In genomic region chr6:168432196-168432595, GRCh38 we compare ENCODE assay signal across 32 cellular contexts. TPM values are rescaled to one million over a fixed set of nuclear protein-coding genes. Genes with fewer than 3 reads are reported as not detected.
"Had no signal": no experiment of that assay in that cellular context is flagged by ENCODE, and none has a peak within 500 bp of the region (broad histone marks: within the 10 kb centered on the region; RNA-seq: fewer than 3 reads in every experiment).

No MANE protein-coding gene starts in this region.

- H3K9me3 Mint-ChIP-seq: effector memory CD8-positive, alpha-beta T cell; endodermal cell had no signal

- H3K9me3 ChIP-seq: esophagus squamous epithelium, gastrocnemius medialis, left lung, lower lobe of right lung, mucosa of descending colon had no signal

- H3K27ac ChIP-seq: coronary artery, dorsolateral prefrontal cortex, epithelial cell of prostate, esophagus squamous epithelium, gastrocnemius medialis, heart right ventricle, left lung, lower lobe of right lung had no signal

- H3K4me3 ChIP-seq: coronary artery, dorsolateral prefrontal cortex, esophagus squamous epithelium, gastrocnemius medialis, heart right ventricle, left lung, lower lobe of right lung, mucosa of descending colon had no signal

- H3K4me3 Mint-ChIP-seq: effector memory CD8-positive, alpha-beta T cell; endodermal cell; mesothelial cell of epicardium; naive B cell had no signal

- H3K36me3 ChIP-seq: esophagus squamous epithelium, gastrocnemius medialis, heart right ventricle, left lung, lower lobe of right lung had no signal

- H3K36me3 Mint-ChIP-seq: mesothelial cell of epicardium, naive B cell had no signal

- DNase-seq: dermis blood vessel endothelial cell; dorsolateral prefrontal cortex; effector CD8-positive, alpha-beta T cell; effector memory CD8-positive, alpha-beta T cell; endodermal cell; erythroblast; esophagus squamous epithelium; foreskin fibroblast; foreskin melanocyte; gastrocnemius medialis; glutamatergic neuron; heart right ventricle; hippocampal formation; left cardiac atrium; left lung; left ventricle myocardium superior; lower lobe of right lung; mesenchymal stem cell; mucosa of descending colon; naive B cell had no signal

- ATAC-seq: effector memory CD8-positive, alpha-beta T cell; esophagus mucosa; gastrocnemius medialis; heart right ventricle; left cardiac atrium; left lung; left ventricle myocardium superior; lower lobe of right lung; mucosa of descending colon had no signal

- FAIRE-seq: colon, endometrium, islet of Langerhans, keratinocyte had no signal

- H3K4me1 Mint-ChIP-seq: endodermal cell, naive B cell had no signal

- H3K4me1 ChIP-seq: esophagus squamous epithelium, gastrocnemius medialis, heart right ventricle, left lung, lower lobe of right lung had no signal

- H3K27ac Mint-ChIP-seq: effector memory CD8-positive, alpha-beta T cell; endodermal cell; mesothelial cell of epicardium; naive B cell had no signal

RNA-seq across cellular contexts. Expression of gene SMOC2, which starts 8.8 kb away (rescaled TPM):
- total RNA-seq: dermis blood vessel endothelial cell, glomerular endothelial cell, kidney epithelial cell, lung microvascular endothelial cell, myocyte had no signal
